11 cellular contexts compared by ENCODE assay signal in genomic region chr7:112001089-112001826, GRCh38.
DNase-seq lines count a peak whose midpoint lies in the region; ATAC-seq, FAIRE-seq and TF ChIP-seq lines count a peak whose summit lies in the region.
"Had no signal": no experiment of that assay in that cellular context is flagged by ENCODE, and none has a peak within 500 bp of the region (broad histone marks: within the 10 kb centered on the region; RNA-seq: fewer than 3 reads in every experiment).

No MANE protein-coding gene starts in this region.

- no peak overlapping the region for H2AFZ ChIP-seq in HepG2 (ENCODE audit: low read length)

- TF ChIP-seq CTCF in bronchial epithelial cell (IDR thresholded peaks at IDR 0.05; ENCODE audit: insufficient read depth, low read length, severe bottlenecking) (no peak), HepG2 (CRISPR knock-in tag; IDR thresholded peaks at IDR 0.05) (no peak), ascending aorta (IDR thresholded peaks at IDR 0.05) (no peak)

- H3K4me1 Mint-ChIP-seq in activated T-helper 17 cell treated with anti-CD3 and anti-CD28 coated beads, Interleukin-2, amount 50 U/mL, for 72 hours = no peaks in the 10 kb centered on the region
- H3K4me1 Mint-ChIP-seq: activated naive CD8-positive, alpha-beta T cell treated with anti-CD3 and anti-CD28 coated beads, Interleukin-2, amount 10 ng/mL, durations not matched to agents 7 days and 5 days had no signal

- ATAC-seq in HepG2 (no peak), GM18873 (IDR thresholded peaks at IDR 0.05; ENCODE audit: low FRiP score, unreplicated experiment) (no peak)
- no peak for ATAC-seq in activated T-helper 17 cell treated with anti-CD3 and anti-CD28 coated beads, Interleukin-2, amount 50 U/mL, for 72 hours (replicated peaks)
- ATAC-seq: activated CD4-positive, CD25-positive, alpha-beta regulatory T cell treated with anti-CD3 and anti-CD28 coated beads, Interleukin-2, amount 50 U/mL, for 24 hours had no signal

- no peaks in the 10 kb centered on the region for H3K79me2 ChIP-seq in HepG2 (ENCODE audit: insufficient read depth, low read length)

- POLR2A ChIA-PET in HepG2 (lab: Yijun Ruan, JAX) = no interaction called here

- TF ChIP-seq EP300 in HepG2 (IDR thresholded peaks at IDR 0.05; ENCODE audit: low read depth in 2 of 2, low read length in 2 of 2) = no peak
- TF ChIP-seq EP300 in HepG2 (CRISPR knock-in tag; IDR thresholded peaks at IDR 0.05; ENCODE audit: borderline replicate concordance) = no peak

- H3K27me3 ChIP-seq in bronchial epithelial cell (ENCODE audit: control insufficient read depth, insufficient read depth, low read length) (no peaks in the 10 kb centered on the region), HepG2 (ENCODE audit: control insufficient read depth in 1 of 2, insufficient read depth in 2 of 2, low read length in 2 of 2) (no peaks in the 10 kb centered on the region), ascending aorta (no peaks in the 10 kb centered on the region)

- intact Hi-C loops in HepG2 (cut with micrococcal nuclease; ENCODE audit: unreplicated experiment) = loop anchor here (10.0 kb wide), 1 partner anchor 204 kb away; the partner anchor contains the start of genes DOCK4 and ZNF277
- intact Hi-C loops in ascending aorta (cut with DNase I) = no loop called here

- peaks cover 6% of the 10 kb centered on the region; the same call in 1 of the 2 replicates for H4K20me1 ChIP-seq in HepG2 (ENCODE audit: insufficient read depth, low read length)

- H3K27ac ChIP-seq in HepG2 (ENCODE audit: extremely low read length, insufficient read depth, low read length) (no peak overlapping the region), ascending aorta (no peak overlapping the region)

- H3K27ac Mint-ChIP-seq in activated T-helper 17 cell treated with anti-CD3 and anti-CD28 coated beads, Interleukin-2, amount 50 U/mL, for 72 hours = no peak overlapping the region
- H3K27ac Mint-ChIP-seq: activated naive CD8-positive, alpha-beta T cell treated with anti-CD3 and anti-CD28 coated beads, Interleukin-2, amount 10 ng/mL, durations not matched to agents 7 days and 5 days had no signal

- in situ Hi-C loops in ACHN (cut with HindIII; ENCODE audit: low pct_ligation_motif_present, low pct_unique_long_range_greater_than_20kb, low sequenced_read_pairs) (no loop called here), HepG2 (cut with HindIII; ENCODE audit: extremely low pct_ligation_motif_present, low pct_unique_long_range_greater_than_20kb) (no loop called here)

- DNase-seq in ACHN (peak; percentile 93), LHCN-M2 (ENCODE audit: low read depth) (peak; percentile 93), bronchial epithelial cell (ENCODE audit: low read depth) (peak; percentile 90), HepG2 (ENCODE audit: low spot score) (peak; percentile 26), ascending aorta (ENCODE audit: low spot score in 2 of 2) (no peak), cortex of kidney (lab: John Stamatoyannopoulos, UW) (no peak)
- DNase-seq: activated naive CD8-positive, alpha-beta T cell treated with anti-CD3 and anti-CD28 coated beads, Interleukin-2, amount 10 ng/mL, durations not matched to agents 7 days and 5 days had no signal

- no peaks in the 10 kb centered on the region for H3K9me3 Mint-ChIP-seq in activated T-helper 17 cell treated with anti-CD3 and anti-CD28 coated beads, Interleukin-2, amount 50 U/mL, for 72 hours
- H3K9me3 Mint-ChIP-seq: activated naive CD8-positive, alpha-beta T cell treated with anti-CD3 and anti-CD28 coated beads, Interleukin-2, amount 10 ng/mL, durations not matched to agents 7 days and 5 days had no signal

- BruUV-seq in HepG2 (replicated peaks; lab: Mats Ljungman, UMichigan) = no TSS peak

- WGBS in HepG2 (ENCODE audit: low lambda C conversion rate) = 96% methylated on average over 6 of the region's 6 CpGs

- H3K36me3 ChIP-seq in bronchial epithelial cell (ENCODE audit: control insufficient read depth, insufficient read depth, low read length) = no peaks in the 10 kb centered on the region
- H3K36me3 ChIP-seq in HepG2 (replicated peaks in 1 of 2; ENCODE audit: control insufficient read depth in 1 of 2, insufficient read depth in 2 of 2, low read length in 2 of 2) = no peaks in the 10 kb centered on the region; a peak in 1 of 5 replicates
- H3K36me3 ChIP-seq in ascending aorta = no peaks in the 10 kb centered on the region

- peaks cover 7% of the 10 kb centered on the region for H3K27me3 Mint-ChIP-seq in activated T-helper 17 cell treated with anti-CD3 and anti-CD28 coated beads, Interleukin-2, amount 50 U/mL, for 72 hours

- H3K4me2 ChIP-seq in HepG2 (ENCODE audit: low read depth, low read length) = no peak overlapping the region

- no peaks in the 10 kb centered on the region for H3K9me3 ChIP-seq in HepG2 (ENCODE audit: low read length)
- H3K9me3 ChIP-seq in ascending aorta = no peaks in the 10 kb centered on the region

- no peak overlapping the region for H3K9ac ChIP-seq in HepG2 (ENCODE audit: insufficient read depth, low read depth, low read length)

- FAIRE-seq in bronchial epithelial cell (lab: Jason Lieb, UNC) (peak; percentile 18), HepG2 (lab: Jason Lieb, UNC) (no peak)
- FAIRE-seq: GM18507 had no signal

- no peaks in the 10 kb centered on the region for H3K36me3 Mint-ChIP-seq in activated T-helper 17 cell treated with anti-CD3 and anti-CD28 coated beads, Interleukin-2, amount 50 U/mL, for 72 hours (ENCODE audit: low read depth)
- H3K36me3 Mint-ChIP-seq: activated naive CD8-positive, alpha-beta T cell treated with anti-CD3 and anti-CD28 coated beads, Interleukin-2, amount 10 ng/mL, durations not matched to agents 7 days and 5 days had no signal

- no peak for TF ChIP-seq RAD21 in HepG2 (CRISPR knock-in tag; IDR thresholded peaks at IDR 0.05)

- CTCF ChIA-PET in HepG2 (lab: Yijun Ruan, JAX; ENCODE audit: low intra/inter-chr PET ratio, low total read pairs) = no interaction called here

- no peak overlapping the region for H3K4me3 Mint-ChIP-seq in activated T-helper 17 cell treated with anti-CD3 and anti-CD28 coated beads, Interleukin-2, amount 50 U/mL, for 72 hours
- H3K4me3 Mint-ChIP-seq: activated naive CD8-positive, alpha-beta T cell treated with anti-CD3 and anti-CD28 coated beads, Interleukin-2, amount 10 ng/mL, durations not matched to agents 7 days and 5 days had no signal

- no peak overlapping the region for H3K4me3 ChIP-seq in bronchial epithelial cell (ENCODE audit: low read depth, low read length)
- no peak overlapping the region for H3K4me3 ChIP-seq in HepG2 (replicated peaks in 1 of 3; ENCODE audit: insufficient read depth in 1 of 3, low read depth in 2 of 3, low read length in 3 of 3)
- H3K4me3 ChIP-seq in ascending aorta = no peak overlapping the region

- H3K4me1 ChIP-seq in HepG2 (ENCODE audit: insufficient read depth, low read length) (peaks cover 21% of the 10 kb centered on the region), ascending aorta (no peaks in the 10 kb centered on the region)

- no peak for TF ChIP-seq POLR2A in HepG2 (IDR thresholded peaks at IDR 0.05; ENCODE audit: insufficient read depth in 1 of 2, low read depth in 2 of 2, low read length in 2 of 2)

TF ChIP-seq in HepG2, 621 proteins besides CTCF, POLR2A, EP300 and RAD21 (continues in another document):
- TF ChIP-seq ZNF280D (CRISPR knock-in tag; IDR thresholded peaks at IDR 0.05) (no peak), CREM (IDR thresholded peaks at IDR 0.05) (no peak), CREM (CRISPR knock-in tag; IDR thresholded peaks at IDR 0.05) (no peak), ZNF740 (CRISPR knock-in tag; IDR thresholded peaks at IDR 0.05) (no peak), ZBTB21 (CRISPR knock-in tag; IDR thresholded peaks at IDR 0.05) (no peak), HOMEZ (CRISPR knock-in tag; IDR thresholded peaks at IDR 0.05; ENCODE audit: low read depth) (peak; percentile 57; the same call in 1 of the 2 replicates), ZKSCAN5 (CRISPR knock-in tag; IDR thresholded peaks at IDR 0.05) (no peak)

Comparison
In these comparisons a context has a peak if more than half of its experiments do, and no peak if none do; other contexts are left out.
1. DNase-seq: peak in ACHN (single experiment), LHCN-M2 (single experiment), bronchial epithelial cell (single experiment) and HepG2 (single experiment); none in ascending aorta (0 of 2) and cortex of kidney (single experiment).